Comparison of ENCODE assay signal across 10 cellular contexts in genomic region chr1:18923721-18924610, GRCh38. TPM values are rescaled to one million over a fixed set of nuclear protein-coding genes. Genes with fewer than 3 reads are reported as not detected.
DNase-seq lines count a peak whose midpoint lies in the region; ATAC-seq and TF ChIP-seq lines count a peak whose summit lies in the region.
"Had no signal": no experiment of that assay in that cellular context is flagged by ENCODE, and none has a peak within 500 bp of the region (broad histone marks: within the 10 kb centered on the region; RNA-seq: fewer than 3 reads in every experiment).

No MANE protein-coding gene starts in this region.

- H3K9me2 ChIP-seq in OCI-LY7 (ENCODE audit: insufficient read depth, low read length), result no peaks in the 10 kb centered on the region

- no peak overlapping the region for H2BK5ac ChIP-seq in H9 (ENCODE audit: insufficient read length, low read length)

- H3K23ac ChIP-seq in H9 (ENCODE audit: insufficient read length, low read depth, low read length), result no peak overlapping the region

- DNase-seq in H9 (no peak), SHP77 (lab: John Stamatoyannopoulos, UW) (peak; percentile 42 to 74), fibroblast of lung (ENCODE audit: low read depth in 2 of 2) (no peak), OCI-LY7 (ENCODE audit: low spot score) (no peak), GM10266 (ENCODE audit: extremely low spot score) (no peak), DMS114 treated with DMSO at 0.1 percent for 48 hours (lab: John Stamatoyannopoulos, UW; ENCODE audit: unreplicated experiment) (no peak)
- DNase-seq: activated B cell treated with CpG ODN at 0.5 μM for 24 hours, mesendoderm had no signal

- H3K4ac ChIP-seq in H9 (ENCODE audit: low read depth, low read length), result no peak overlapping the region

- H3K27me3 Mint-ChIP-seq in H9 (ENCODE audit: low read depth), result no peaks in the 10 kb centered on the region; the same call in 1 of the 2 replicates
- H3K27me3 Mint-ChIP-seq: activated B cell treated with CpG ODN at 0.5 μM for 24 hours had no signal

- H3K56ac ChIP-seq in H9 (ENCODE audit: insufficient read length, low read depth, low read length), result no peak overlapping the region

- no peaks in the 10 kb centered on the region for H3K4me1 ChIP-seq in H9 (ENCODE audit: insufficient read depth, low read length)
- peaks cover 50% of the 10 kb centered on the region for H3K4me1 ChIP-seq in fibroblast of lung (ENCODE audit: control insufficient read depth, extremely low read depth, insufficient read depth, low read length)
- peaks cover 18% of the 10 kb centered on the region for H3K4me1 ChIP-seq in OCI-LY7 (ENCODE audit: insufficient read depth, low read length, poor library complexity, severe bottlenecking)

- no peak overlapping the region for H3T11ph ChIP-seq in H9 (ENCODE audit: low read length)

- POLR2A ChIA-PET in OCI-LY7 (lab: Charles Lee), result no interaction called here

- intact Hi-C loops in OCI-LY7 (cut with micrococcal nuclease; ENCODE audit: unreplicated experiment), result no loop called here

- H4K20me1 ChIP-seq in H9 (ENCODE audit: control insufficient read depth, insufficient read depth, insufficient read length) (no peaks in the 10 kb centered on the region), fibroblast of lung (ENCODE audit: control insufficient read depth, extremely low read depth, insufficient read depth, low read length) (no peaks in the 10 kb centered on the region), OCI-LY7 (ENCODE audit: insufficient read depth, low read length) (no peaks in the 10 kb centered on the region)

- no peak overlapping the region for H4K8ac ChIP-seq in H9 (replicated peaks; ENCODE audit: insufficient read length, low read depth, low read length)

- no peak overlapping the region for H3K4me2 ChIP-seq in H9 (ENCODE audit: insufficient read depth, insufficient read length, low read length)
- no peak overlapping the region for H3K4me2 ChIP-seq in fibroblast of lung (ENCODE audit: extremely low read depth, insufficient read depth, low read length)
- H3K4me2 ChIP-seq in OCI-LY7 (ENCODE audit: low read length), result no peak overlapping the region

- BruUV-seq in OCI-LY7 (replicated peaks; lab: Mats Ljungman, UMichigan), result no TSS peak

- H3K18ac ChIP-seq in H9 (ENCODE audit: insufficient read length, low read depth, low read length), result no peak overlapping the region

- no peaks in the 10 kb centered on the region for H3K23me2 ChIP-seq in H9 (ENCODE audit: insufficient read length, low read depth, low read length, poor library complexity, severe bottlenecking)

- ATAC-seq in GM18519 (IDR thresholded peaks at IDR 0.05; ENCODE audit: low FRiP score, unreplicated experiment), result no peak

- H3K14ac ChIP-seq in H9 (ENCODE audit: insufficient read depth, low read length), result no peak overlapping the region; the same call in 1 of the 2 replicates

- H3K79me1 ChIP-seq in H9 (ENCODE audit: insufficient read depth, low read depth, low read length, poor library complexity, severe bottlenecking), result no peaks in the 10 kb centered on the region

- no peaks in the 10 kb centered on the region for H3K79me2 ChIP-seq in H9 (ENCODE audit: insufficient read depth, low read length)
- H3K79me2 ChIP-seq in fibroblast of lung (ENCODE audit: control insufficient read depth, insufficient read depth, low read length), result peaks cover 35% of the 10 kb centered on the region
- H3K79me2 ChIP-seq in OCI-LY7 (ENCODE audit: insufficient read depth, low read depth, low read length), result no peaks in the 10 kb centered on the region

- H2BK20ac ChIP-seq in H9 (ENCODE audit: low read depth, low read length, poor library complexity, severe bottlenecking), result no peak overlapping the region

- H3K9ac ChIP-seq in H9 (ENCODE audit: extremely low read depth, insufficient read length, low read length) (no peak overlapping the region), fibroblast of lung (ENCODE audit: insufficient read depth, low read length) (no peak overlapping the region)

- H2AFZ ChIP-seq in H9 (ENCODE audit: low read length) (no peak overlapping the region), fibroblast of lung (ENCODE audit: low read length) (no peak overlapping the region), OCI-LY7 (ENCODE audit: low read length) (no peak overlapping the region)

- no peak overlapping the region for H2AK5ac ChIP-seq in H9 (ENCODE audit: insufficient read length, low read length)

- no peak overlapping the region for H2BK12ac ChIP-seq in H9 (ENCODE audit: insufficient read length, low read depth, low read length)

- no peak overlapping the region for H3K4me3 Mint-ChIP-seq in H9
- H3K4me3 Mint-ChIP-seq: activated B cell treated with CpG ODN at 0.5 μM for 24 hours had no signal

- CTCF ChIA-PET in OCI-LY7 (lab: Charles Lee; ENCODE audit: unreplicated experiment), result interaction anchor here (1.3 kb wide), 1 partner anchor 11 kb away, joined by 3 read pairs; no protein-coding TSS in a partner anchor

- H3K27me3 ChIP-seq in H9 (ENCODE audit: insufficient read depth, low read length) (no peaks in the 10 kb centered on the region), fibroblast of lung (ENCODE audit: control insufficient read depth, insufficient read depth, low read length) (no peaks in the 10 kb centered on the region)

- TF ChIP-seq CTCF in H9 (conservative IDR thresholded peaks at IDR 0.05), result no peak
- no peak for TF ChIP-seq CTCF in fibroblast of lung (conservative IDR thresholded peaks at IDR 0.05 in 1 of 2, IDR thresholded peaks at IDR 0.05 in 1 of 2; ENCODE audit: low read depth in 1 of 2, low read length in 2 of 2)
- no peak for TF ChIP-seq CTCF in OCI-LY7 (conservative IDR thresholded peaks at IDR 0.05; ENCODE audit: low read length)
- TF ChIP-seq CTCF in GM10266 (IDR thresholded peaks at IDR 0.05; ENCODE audit: control insufficient read depth, insufficient read depth, low read depth, missing control alignments), result no peak

- H3K36me3 Mint-ChIP-seq in H9 (ENCODE audit: insufficient read depth in 1 of 3, low read depth in 3 of 3), result peaks cover 0 to 5% (median 2%) of the 10 kb centered on the region in 3 experiments; a peak in 4 of 7 replicates

- no peak overlapping the region for H4K5ac ChIP-seq in H9 (ENCODE audit: insufficient read length, low read depth, low read length)

- peaks cover 2 to 4% of the 10 kb centered on the region in 2 experiments; a peak in 2 of 5 replicates for H3K9me3 Mint-ChIP-seq in H9
- H3K9me3 Mint-ChIP-seq: activated B cell treated with CpG ODN at 0.5 μM for 24 hours had no signal

- no peak overlapping the region for H4K91ac ChIP-seq in H9 (ENCODE audit: insufficient read length, low read depth, low read length)

- H3K27ac ChIP-seq in H9 (ENCODE audit: insufficient read length, low read depth, low read length) (no peak overlapping the region), fibroblast of lung (ENCODE audit: insufficient read depth, low read length) (peak overlapping the region; percentile 65), skin epidermis (peak overlapping the region in 19 of 21 experiments; percentile 12 to 86 (median 59)), OCI-LY7 (ENCODE audit: low read depth, low read length, poor library complexity, severe bottlenecking) (no peak overlapping the region)

- peak overlapping the region in 2 of 3 experiments; percentile 40 to 86; a peak in 2 of 7 replicates for H3K27ac Mint-ChIP-seq in H9

- H2BK120ac ChIP-seq in H9 (ENCODE audit: low read depth, low read length, poor library complexity, severe bottlenecking), result no peak overlapping the region

- H3K4me1 Mint-ChIP-seq in H9, result peaks cover 20 to 29% of the 10 kb centered on the region in 2 experiments

- no CpG with 5 or more reads among the region's 21 CpGs for WGBS in H9 (ENCODE audit: extremely low coverage, insufficient read length, low lambda C conversion rate)

- H3K36me3 ChIP-seq in fibroblast of lung (ENCODE audit: control insufficient read depth, insufficient read depth, low read length) (peaks cover 2% of the 10 kb centered on the region), OCI-LY7 (ENCODE audit: insufficient read depth, low read length) (no peaks in the 10 kb centered on the region)

- H3K4me3 ChIP-seq in fibroblast of lung (replicated peaks in 1 of 4; ENCODE audit: control extremely low read depth in 1 of 4, insufficient read depth in 1 of 4, low read depth in 3 of 4, low read length in 4 of 4) (no peak overlapping the region), skin epidermis (no peak overlapping the region), OCI-LY7 (ENCODE audit: low read depth, low read length, poor library complexity, severe bottlenecking) (no peak overlapping the region)

- no peaks in the 10 kb centered on the region for H3K9me3 ChIP-seq in H9 (ENCODE audit: control insufficient read depth, low read depth, low read length)
- no peaks in the 10 kb centered on the region for H3K9me3 ChIP-seq in fibroblast of lung (ENCODE audit: control insufficient read depth, insufficient read depth, low read depth, low read length)
- no peaks in the 10 kb centered on the region for H3K9me3 ChIP-seq in OCI-LY7 (ENCODE audit: low read length)

- H2BK15ac ChIP-seq in H9 (ENCODE audit: low read depth, low read length), result no peak overlapping the region

RNA-seq across cellular contexts. Expression of gene ALDH4A1, which starts 21.6 kb away (rescaled TPM):
- total RNA-seq in H9 (2021), result 26.1 TPM in 2 replicates
- 6.9 and 11.9 TPM in 2 replicates for total RNA-seq in fibroblast of lung
- 6.9 and 8.3 TPM in 2 replicates for polyA plus RNA-seq in fibroblast of lung
- polyA plus RNA-seq in fibroblast of lung (2012), result 11.6 and 12.9 TPM in 2 replicates
- polyA minus RNA-seq in fibroblast of lung (ENCODE audit: low replicate concordance), result 19.6 and 20.0 TPM in 2 replicates
- total RNA-seq in OCI-LY7 (2014; rRNA removed; shearing (Covaris generic)), result 3.8 and 6.1 TPM in 2 replicates
- 6.2 and 7.6 TPM in 2 replicates for total RNA-seq in OCI-LY7 (2022)

RNA-seq across cellular contexts. Expression of gene IFFO2, which starts 32.5 kb away (rescaled TPM):
- 3.6 and 6.1 TPM in 2 replicates for total RNA-seq in H9 (2021)
- total RNA-seq in fibroblast of lung, result 5.6 and 5.8 TPM in 2 replicates
- polyA plus RNA-seq in fibroblast of lung, result 7.3 and 10.4 TPM in 2 replicates
- polyA plus RNA-seq in fibroblast of lung (2012), result 7.1 and 8.5 TPM in 2 replicates
- polyA minus RNA-seq in fibroblast of lung (ENCODE audit: low replicate concordance), result 18.6 and 27.1 TPM in 2 replicates
- 0.06 and 0.08 TPM in 2 replicates for total RNA-seq in OCI-LY7 (2014; rRNA removed; shearing (Covaris generic))
- total RNA-seq in OCI-LY7 (2022), result 0.20 and 0.44 TPM in 2 replicates

Comparison
In these comparisons a context has a peak if more than half of its experiments do, and no peak if none do; other contexts are left out.
1. DNase-seq: peak in SHP77 (2 of 2); none in H9 (single experiment), fibroblast of lung (0 of 2), OCI-LY7 (single experiment), GM10266 (single experiment) and DMS114 treated with DMSO at 0.1 percent for 48 hours (single experiment).
2. H3K27ac ChIP-seq: peak in fibroblast of lung (single experiment) and skin epidermis (19 of 21); none in H9 (single experiment) and OCI-LY7 (single experiment).